8 cellular contexts compared by ENCODE assay signal in genomic region chr19:13037161-13037560, GRCh38. TPM values are rescaled to one million over a fixed set of nuclear protein-coding genes. Genes with fewer than 3 reads are reported as not detected.
DNase-seq lines count a peak whose midpoint lies in the region; ATAC-seq and TF ChIP-seq lines count a peak whose summit lies in the region.

No MANE protein-coding gene starts in this region.

- H3K27me3 ChIP-seq in SJCRH30 (no peaks in the 10 kb centered on the region), sigmoid colon (no peaks in the 10 kb centered on the region)

- ATAC-seq in GM18858 (IDR thresholded peaks at IDR 0.05; ENCODE audit: unreplicated experiment), result no peak
- ATAC-seq in HG03025 (IDR thresholded peaks at IDR 0.05; ENCODE audit: low FRiP score, unreplicated experiment), result no peak

- no peaks in the 10 kb centered on the region for H3K36me3 ChIP-seq in SJCRH30
- no peaks in the 10 kb centered on the region for H3K36me3 ChIP-seq in sigmoid colon

- TF ChIP-seq POLR2A in sigmoid colon (IDR thresholded peaks at IDR 0.05), result no peak

- TF ChIP-seq CTCF in sigmoid colon (IDR thresholded peaks at IDR 0.05), result no peak

- H3K4me1 ChIP-seq in SJCRH30 (peaks cover 70% of the 10 kb centered on the region), sigmoid colon (peaks cover 0 to 98% (median 94%) of the 10 kb centered on the region in 4 donors)

- peak in 1 of 4 donors; percentile 22 for TF ChIP-seq EP300 in sigmoid colon (IDR thresholded peaks at IDR 0.05)

- DNase-seq in Daoy (ENCODE audit: low read depth), result peak; percentile 84
- DNase-seq in SJCRH30, result peak; percentile 79 to 83
- peak; percentile 75 for DNase-seq in fibroblast of gingiva (ENCODE audit: low read depth)
- no peak for DNase-seq in sigmoid colon
- DNase-seq in NCI-H1105 treated with DMSO at 0.1 percent for 48 hours (lab: John Stamatoyannopoulos, UW), result no peak
- no peak for DNase-seq in head of caudate nucleus

- intact Hi-C loops in sigmoid colon (cut with DNase I), result no loop called here
- intact Hi-C loops in head of caudate nucleus (cut with DNase I), result no loop called here

- WGBS in sigmoid colon, 2 donors, result 59 to 63% methylated on average over 7 of the region's 7 CpGs

- H3K27ac ChIP-seq in SJCRH30 (peak overlapping the region; percentile 98), sigmoid colon (peak overlapping the region; percentile 84 to 98 (median 95))

- no peaks in the 10 kb centered on the region for H3K9me3 ChIP-seq in SJCRH30 (replicated peaks)
- H3K9me3 ChIP-seq in sigmoid colon, result no peaks in the 10 kb centered on the region

- H3K4me3 ChIP-seq in SJCRH30 (no peak overlapping the region), sigmoid colon (no peak overlapping the region)

RNA-seq across cellular contexts. Expression of gene NFIX, which starts 41.9 kb away (rescaled TPM):
- 8.3 and 9.9 TPM in 2 replicates for total RNA-seq in Daoy (2014; rRNA removed; shearing (Covaris generic))
- 20.2 and 22.4 TPM in 2 replicates for total RNA-seq in SJCRH30 (2014; rRNA removed; shearing (Covaris generic))
- 100 to 1,000 TPM in 1 of 4 donors, 10 to 100 TPM in 3; 44.1 to 104 (median 58.5) TPM for total RNA-seq in sigmoid colon
- polyA plus RNA-seq in sigmoid colon, result 10 to 100 TPM; 10.6 to 28.2 (median 22.2) TPM

Comparison
In these comparisons a context has a peak if more than half of its experiments do, and no peak if none do; other contexts are left out.
1. DNase-seq: peak in Daoy (single experiment), SJCRH30 (2 of 2) and fibroblast of gingiva (single experiment); none in sigmoid colon (single experiment), NCI-H1105 treated with DMSO at 0.1 percent for 48 hours (single experiment) and head of caudate nucleus (0 of 42).